ENCODE assay signal across 8 cellular contexts in the genomic region with DNA sequence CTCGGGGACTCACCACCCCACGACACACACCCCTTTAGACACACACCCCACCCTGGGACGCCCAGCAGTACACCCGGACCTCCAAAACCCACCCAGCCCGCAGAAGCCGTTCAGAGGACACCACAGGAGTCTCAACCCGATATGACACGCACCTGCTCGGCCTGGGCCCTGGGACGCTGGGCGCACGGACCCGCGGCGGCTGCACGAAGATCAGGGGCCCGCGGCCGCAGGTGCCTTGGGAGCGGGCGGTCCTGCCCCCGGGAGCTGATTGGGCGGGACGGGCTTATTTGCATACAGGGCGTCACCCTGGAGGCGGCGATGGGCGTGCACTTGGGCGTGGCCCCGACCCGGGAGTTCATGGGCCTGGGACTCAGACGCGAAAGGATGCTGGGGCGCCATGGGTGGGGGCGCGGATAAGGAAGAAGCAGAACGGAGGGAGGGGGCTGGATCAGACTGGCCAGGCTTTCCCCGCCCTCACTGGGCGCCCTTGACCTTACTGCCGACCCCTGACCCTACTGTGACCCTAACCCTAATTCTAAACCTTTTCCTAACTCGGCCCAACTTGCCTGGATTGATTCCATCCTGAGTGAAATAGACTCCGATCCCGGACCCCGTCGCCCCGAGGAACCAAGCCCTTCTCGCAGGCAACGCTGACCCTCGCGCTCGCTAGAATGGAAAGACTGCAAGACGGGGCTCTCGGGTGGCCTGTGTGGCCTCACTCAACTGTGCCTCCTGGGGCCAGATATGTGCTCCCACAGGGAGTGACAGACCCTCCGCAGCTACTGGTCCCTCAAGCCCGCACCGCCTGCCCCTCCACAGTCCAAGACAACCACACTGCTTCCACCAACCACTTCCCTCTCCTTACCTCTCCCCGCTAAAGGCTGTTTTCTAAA. TPM values are rescaled to one million over a fixed set of nuclear protein-coding genes. Genes with fewer than 3 reads are reported as not detected.
A peak's percentile ranks its signal among the peaks of the same experiment; 100 is the strongest.
DNase-seq lines count a peak whose midpoint lies in the region; ATAC-seq and TF ChIP-seq lines count a peak whose summit lies in the region.

Gene MEF2B, minus strand, starts transcription at position 211 of the 893 bp plus-strand sequence. CDS start 19,528 bp downstream, outside the sequence.

- H3K9me3 Mint-ChIP-seq in CD4-positive, CD25-positive, alpha-beta regulatory T cell: no peaks in the 10 kb centered on the region
- H3K9me3 Mint-ChIP-seq in osteocyte (ENCODE audit: unreplicated experiment): no peaks in the 10 kb centered on the region

- no peak within 1 kb of the TSS for H3K4me3 ChIP-seq in CD4-positive, CD25-positive, alpha-beta regulatory T cell (ENCODE audit: low read depth, low read length)
- H3K4me3 ChIP-seq in Peyer's patch: peak within 1 kb of the TSS in 3 of 4 donors; percentile 37 to 43 (median 38)
- H3K4me3 ChIP-seq in gastroesophageal sphincter: peak within 1 kb of the TSS in 1 of 2 donors; percentile 35
- peak within 1 kb of the TSS; percentile 8 for H3K4me3 ChIP-seq in thymus (ENCODE audit: low read length)

- no peak for TF ChIP-seq CTCF in Peyer's patch (IDR thresholded peaks at IDR 0.05)
- TF ChIP-seq CTCF in gastroesophageal sphincter (IDR thresholded peaks at IDR 0.05): no peak
- TF ChIP-seq CTCF in osteocyte (IDR thresholded peaks at IDR 0.05): no peak

- H3K27me3 ChIP-seq in CD4-positive, CD25-positive, alpha-beta regulatory T cell (ENCODE audit: control insufficient read depth, insufficient read depth, low read length): no peaks in the 10 kb centered on the region
- H3K27me3 ChIP-seq in Peyer's patch (no peaks in the 10 kb centered on the region), gastroesophageal sphincter (peaks cover 24% of the 10 kb centered on the region), thymus (ENCODE audit: control insufficient read depth, insufficient read depth) (no peaks in the 10 kb centered on the region)

- peak; percentile 87 to 89 for ATAC-seq in CD4-positive, CD25-positive, alpha-beta regulatory T cell (ENCODE audit: low read depth in 2 of 2)
- peak; percentile 89 for ATAC-seq in GM19351 (IDR thresholded peaks at IDR 0.05; ENCODE audit: unreplicated experiment)
- ATAC-seq in HG03521 (IDR thresholded peaks at IDR 0.05; ENCODE audit: unreplicated experiment): peak; percentile 85
- peak; percentile 83 for ATAC-seq in gastroesophageal sphincter

- H3K27me3 Mint-ChIP-seq in CD4-positive, CD25-positive, alpha-beta regulatory T cell: no peaks in the 10 kb centered on the region
- H3K27me3 Mint-ChIP-seq in osteocyte (ENCODE audit: unreplicated experiment): no peaks in the 10 kb centered on the region

- H3K4me1 ChIP-seq in CD4-positive, CD25-positive, alpha-beta regulatory T cell (ENCODE audit: control insufficient read depth, insufficient read depth, low read length, poor library complexity, severe bottlenecking): peaks cover 15% of the 10 kb centered on the region
- peaks cover 0 to 14% (median 7%) of the 10 kb centered on the region in 4 donors for H3K4me1 ChIP-seq in Peyer's patch
- H3K4me1 ChIP-seq in gastroesophageal sphincter: peaks cover 0 to 26% (median 0%) of the 10 kb centered on the region in 3 donors
- peaks cover 5% of the 10 kb centered on the region for H3K4me1 ChIP-seq in thymus (ENCODE audit: control insufficient read depth, insufficient read depth, low read length)

- TF ChIP-seq POLR2A in Peyer's patch (IDR thresholded peaks at IDR 0.05) (no peak), gastroesophageal sphincter (IDR thresholded peaks at IDR 0.05) (no peak)

- no peaks in the 10 kb centered on the region for H3K36me3 Mint-ChIP-seq in CD4-positive, CD25-positive, alpha-beta regulatory T cell
- H3K36me3 Mint-ChIP-seq in osteocyte (ENCODE audit: unreplicated experiment): no peaks in the 10 kb centered on the region

- no peaks in the 10 kb centered on the region for H3K9me3 ChIP-seq in CD4-positive, CD25-positive, alpha-beta regulatory T cell (ENCODE audit: control insufficient read depth in 2 of 2, low read length in 2 of 2)
- no peaks in the 10 kb centered on the region for H3K9me3 ChIP-seq in Peyer's patch
- no peaks in the 10 kb centered on the region for H3K9me3 ChIP-seq in gastroesophageal sphincter
- no peaks in the 10 kb centered on the region for H3K9me3 ChIP-seq in thymus (ENCODE audit: control insufficient read depth)

- no peak for TF ChIP-seq EP300 in gastroesophageal sphincter (IDR thresholded peaks at IDR 0.05)

- 20 to 23% methylated on average over 9 to 11 of the region's 57 CpGs for WGBS in gastroesophageal sphincter (ENCODE audit: low coverage in 1 of 2), 2 donors
- WGBS in thymus: 19% methylated on average over 57 of the region's 57 CpGs

- peak within 1 kb of the TSS in 2 of 3 donors; percentile 54 to 80 for H3K27ac Mint-ChIP-seq in CD4-positive, CD25-positive, alpha-beta regulatory T cell
- H3K27ac Mint-ChIP-seq in osteocyte (ENCODE audit: unreplicated experiment): no peak within 1 kb of the TSS

- peak within 1 kb of the TSS; percentile 58 to 79 (median 72) for H3K4me3 Mint-ChIP-seq in CD4-positive, CD25-positive, alpha-beta regulatory T cell
- peak within 1 kb of the TSS; percentile 49 for H3K4me3 Mint-ChIP-seq in osteocyte (ENCODE audit: unreplicated experiment)

- no peak within 1 kb of the TSS for H3K27ac ChIP-seq in CD4-positive, CD25-positive, alpha-beta regulatory T cell (ENCODE audit: insufficient read depth, low read length, poor library complexity, severe bottlenecking)
- H3K27ac ChIP-seq in Peyer's patch (no peak within 1 kb of the TSS), gastroesophageal sphincter (no peak within 1 kb of the TSS), thymus (ENCODE audit: low read depth) (no peak within 1 kb of the TSS)

- H3K36me3 ChIP-seq in CD4-positive, CD25-positive, alpha-beta regulatory T cell (ENCODE audit: control insufficient read depth, insufficient read depth, low read length): no peaks in the 10 kb centered on the region
- H3K36me3 ChIP-seq in Peyer's patch: no peaks in the 10 kb centered on the region
- peaks cover 0 to 10% of the 10 kb centered on the region in 2 donors for H3K36me3 ChIP-seq in gastroesophageal sphincter
- peaks cover 3% of the 10 kb centered on the region for H3K36me3 ChIP-seq in thymus (ENCODE audit: control insufficient read depth, insufficient read depth)

- peak; percentile 62 to 84 (median 70) for DNase-seq in CD4-positive, CD25-positive, alpha-beta regulatory T cell
- DNase-seq in Peyer's patch (peak; percentile 85 to 91 (median 90)), osteocyte (ENCODE audit: extremely low spot score, unreplicated experiment) (peak; percentile 88)
- peak; percentile 92 for DNase-seq in activated effector memory CD4-positive, alpha-beta T cell treated with anti-CD3 and anti-CD28 coated beads, Interleukin-2, amount 50 U/mL, for 16 hours

- peaks cover 0 to 26% (median 12%) of the 10 kb centered on the region in 4 donors for H3K4me1 Mint-ChIP-seq in CD4-positive, CD25-positive, alpha-beta regulatory T cell
- peaks cover 21% of the 10 kb centered on the region for H3K4me1 Mint-ChIP-seq in osteocyte (ENCODE audit: unreplicated experiment)

RNA-seq across cellular contexts. Expression of gene MEF2B, which starts in this region (rescaled TPM):
- 3.5 TPM for total RNA-seq in CD4-positive, CD25-positive, alpha-beta regulatory T cell
- polyA plus RNA-seq in CD4-positive, CD25-positive, alpha-beta regulatory T cell: under 1 TPM in 1 of 4 donors, not detected in 3; 0.30 TPM
- total RNA-seq in Peyer's patch (1 to 10 TPM in 2 of 4 donors, not detected in 2; 5.0 to 7.4 TPM), gastroesophageal sphincter (not detected), osteocyte (1.2 and 1.6 TPM in 2 replicates)
- polyA plus RNA-seq in thymus: 2.1 TPM

Comparison
In these comparisons a context has a peak if more than half of its experiments do, and no peak if none do; other contexts are left out.
1. Peak in ATAC-seq in gastroesophageal sphincter; RNA of the gene not detected or under 1 TPM.